In genomic region chr9:74498616-74499095, GRCh38 we compare ENCODE assay signal across 8 cellular contexts. TPM values are rescaled to one million over a fixed set of nuclear protein-coding genes. Genes with fewer than 3 reads are reported as not detected.
DNase-seq lines count a peak whose midpoint lies in the region; ATAC-seq and TF ChIP-seq lines count a peak whose summit lies in the region.

No MANE protein-coding gene starts in this region.

- H3K27me3 ChIP-seq in iPS-18a (ENCODE audit: control insufficient read depth, insufficient read depth, low read length) = peaks cover 49% of the 10 kb centered on the region
- peaks cover 0 to 89% (median 57%) of the 10 kb centered on the region in 7 donors for H3K27me3 ChIP-seq in spleen (replicated peaks in 1 of 7)

- TF ChIP-seq POLR2A in spleen (IDR thresholded peaks at IDR 0.05) = no peak

- TF ChIP-seq CTCF in HFFc6 (IDR thresholded peaks at IDR 0.05) = no peak
- no peak for TF ChIP-seq CTCF in spleen (IDR thresholded peaks at IDR 0.05 in 8 of 11, conservative IDR thresholded peaks at IDR 0.05 in 3 of 11)

- no peak overlapping the region for H3K27ac Mint-ChIP-seq in HFFc6
- no peak overlapping the region for H3K27ac Mint-ChIP-seq in activated T-helper 2 cell treated with anti-CD3 and anti-CD28 coated beads, Interferon-gamma antibody, Interleukin-2, Interleukin-4, amounts not matched to agents 10 μg/mL and 5 μg/mL and 100 μg/mL, durations not matched to agents 14 hours and 24 hours and 36 hours

- H3K9ac ChIP-seq in iPS-18a (ENCODE audit: low read length) = peak overlapping the region; percentile 52

- H3K4me3 Mint-ChIP-seq in HFFc6 = peak overlapping the region; percentile 46; the same call in 1 of the 2 replicates
- peak overlapping the region; percentile 50 for H3K4me3 Mint-ChIP-seq in activated T-helper 2 cell treated with anti-CD3 and anti-CD28 coated beads, Interferon-gamma antibody, Interleukin-2, Interleukin-4, amounts not matched to agents 10 μg/mL and 5 μg/mL and 100 μg/mL, durations not matched to agents 14 hours and 24 hours and 36 hours (ENCODE audit: low read depth)

- DNase-seq in HFFc6 (no peak), spleen (no peak), SW480 (ENCODE audit: low spot score) (no peak)
- DNase-seq in activated T-helper 2 cell treated with anti-CD3 and anti-CD28 coated beads, Interferon-gamma antibody, Interleukin-2, Interleukin-4, amounts not matched to agents 10 μg/mL and 5 μg/mL and 100 μg/mL, durations not matched to agents 14 hours and 24 hours and 36 hours (ENCODE audit: low spot score) = no peak
- DNase-seq in effector CD8-positive, alpha-beta T cell (lab: John Stamatoyannopoulos, UW) = no peak

- intact Hi-C loops in activated T-helper 2 cell treated with anti-CD3 and anti-CD28 coated beads, Interferon-gamma antibody, Interleukin-2, Interleukin-4, amounts not matched to agents 10 μg/mL and 5 μg/mL and 100 μg/mL, durations not matched to agents 14 hours and 24 hours and 36 hours (cut with micrococcal nuclease) = loop anchor here (5.0 kb wide), 1 partner anchor 529 kb away; the partner anchor contains the start of gene CARNMT1
- intact Hi-C loops in spleen (cut with DNase I; ENCODE audit: low total_unique reads) = no loop called here

- H3K27ac ChIP-seq in iPS-18a (ENCODE audit: low read length) (no peak overlapping the region), spleen (no peak overlapping the region)

- H3K9me3 ChIP-seq in iPS-18a (ENCODE audit: control insufficient read depth, low read depth, low read length) (no peaks in the 10 kb centered on the region), spleen (no peaks in the 10 kb centered on the region)

- no peak for ATAC-seq in GM18873 (IDR thresholded peaks at IDR 0.05; ENCODE audit: low FRiP score, unreplicated experiment)
- ATAC-seq in GM19351 (IDR thresholded peaks at IDR 0.05; ENCODE audit: unreplicated experiment) = no peak

- 2 to 8% (median 3%) methylated on average over 26 to 34 of the region's 34 CpGs for WGBS in spleen, 5 donors

- H3K4me1 ChIP-seq in iPS-18a (ENCODE audit: control insufficient read depth, low read depth, low read length) (peaks cover 34% of the 10 kb centered on the region), spleen (peaks cover 11 to 48% (median 36%) of the 10 kb centered on the region in 6 donors)

- H3K4me1 Mint-ChIP-seq in HFFc6 (ENCODE audit: low read depth) = peaks cover 24% of the 10 kb centered on the region
- H3K4me1 Mint-ChIP-seq in activated T-helper 2 cell treated with anti-CD3 and anti-CD28 coated beads, Interferon-gamma antibody, Interleukin-2, Interleukin-4, amounts not matched to agents 10 μg/mL and 5 μg/mL and 100 μg/mL, durations not matched to agents 14 hours and 24 hours and 36 hours (ENCODE audit: low read depth) = peaks cover 34% of the 10 kb centered on the region

- H3K36me3 Mint-ChIP-seq in HFFc6 (ENCODE audit: low read depth) = no peaks in the 10 kb centered on the region
- no peaks in the 10 kb centered on the region for H3K36me3 Mint-ChIP-seq in activated T-helper 2 cell treated with anti-CD3 and anti-CD28 coated beads, Interferon-gamma antibody, Interleukin-2, Interleukin-4, amounts not matched to agents 10 μg/mL and 5 μg/mL and 100 μg/mL, durations not matched to agents 14 hours and 24 hours and 36 hours (ENCODE audit: low read depth)

- H3K4me3 ChIP-seq in iPS-18a (ENCODE audit: low read length) (peak overlapping the region; percentile 72), spleen (peak overlapping the region; percentile 58 to 83 (median 67))

- H3K36me3 ChIP-seq in iPS-18a (ENCODE audit: control insufficient read depth, low read depth, low read length) (no peaks in the 10 kb centered on the region), spleen (no peaks in the 10 kb centered on the region)

- peaks cover 31% of the 10 kb centered on the region for H3K27me3 Mint-ChIP-seq in HFFc6 (ENCODE audit: insufficient read depth)
- H3K27me3 Mint-ChIP-seq in activated T-helper 2 cell treated with anti-CD3 and anti-CD28 coated beads, Interferon-gamma antibody, Interleukin-2, Interleukin-4, amounts not matched to agents 10 μg/mL and 5 μg/mL and 100 μg/mL, durations not matched to agents 14 hours and 24 hours and 36 hours (ENCODE audit: low read depth) = peaks cover 71% of the 10 kb centered on the region

- H3K9me3 Mint-ChIP-seq in HFFc6 = no peaks in the 10 kb centered on the region
- H3K9me3 Mint-ChIP-seq in activated T-helper 2 cell treated with anti-CD3 and anti-CD28 coated beads, Interferon-gamma antibody, Interleukin-2, Interleukin-4, amounts not matched to agents 10 μg/mL and 5 μg/mL and 100 μg/mL, durations not matched to agents 14 hours and 24 hours and 36 hours = no peaks in the 10 kb centered on the region

RNA-seq across cellular contexts. Expression of gene RORB, which starts 1.5 kb away (rescaled TPM):
- not detected for total RNA-seq in HFFc6 (2021; fragmentation: NEBNext Ultra II Directional; extraction: Animal tissue kit (Norgen Biotek cat#: 25700))
- 0.02 and 0.11 TPM in 2 replicates for total RNA-seq in activated T-helper 2 cell treated with anti-CD3 and anti-CD28 coated beads, Interferon-gamma antibody, Interleukin-2, Interleukin-4, amounts not matched to agents 10 μg/mL and 5 μg/mL and 100 μg/mL, durations not matched to agents 14 hours and 24 hours and 36 hours
- total RNA-seq in spleen = under 1 TPM in 5 of 7 donors, not detected in 2; 0.09 to 0.18 (median 0.17) TPM
- under 1 TPM; 0.02 to 0.03 (median 0.02) TPM for polyA plus RNA-seq in spleen
